ENCODE assay signal across 9 cellular contexts in genomic region chr3:84547971-84548970, GRCh38.
DNase-seq lines count a peak whose midpoint lies in the region; ATAC-seq and TF ChIP-seq lines count a peak whose summit lies in the region.
"Had no signal": no experiment of that assay in that cellular context is flagged by ENCODE, and none has a peak within 500 bp of the region (broad histone marks: within the 10 kb centered on the region; RNA-seq: fewer than 3 reads in every experiment).

No MANE protein-coding gene starts in this region.

- H3K9me3 Mint-ChIP-seq in T-helper 2 cell treated with Interferon-gamma antibody and Interleukin-4, amounts not matched to agents 5 μg/mL and 100 μg/mL, for 36 hours = no peaks in the 10 kb centered on the region
- H3K9me3 Mint-ChIP-seq: T-helper 1 cell treated with Interleukin-12 subunit alpha and Interleukin-12 subunit beta and Interleukin-4 antibody, amounts not matched to agents 30 μg/mL and 1 μg/mL, for 36 hours had no signal

- ATAC-seq in GM21515 (IDR thresholded peaks at IDR 0.05; ENCODE audit: unreplicated experiment) = peak; percentile 76

- DNase-seq in ELF-1 (ENCODE audit: low read depth, low spot score) (peak; percentile 76), HL-60 (ENCODE audit: low read depth in 1 of 2, low spot score in 1 of 2) (peak in 1 of 2 experiments; percentile 5), RPMI8226 (peak; percentile 39), glomerular visceral epithelial cell (ENCODE audit: extremely low spot score) (peak; percentile 17), renal cortical epithelial cell (ENCODE audit: low read depth) (peak; percentile 4), NCI-H510A (lab: John Stamatoyannopoulos, UW) (no peak)
- DNase-seq in T-helper 2 cell treated with Interferon-gamma antibody and Interleukin-4, amounts not matched to agents 5 μg/mL and 100 μg/mL, for 36 hours (ENCODE audit: low spot score) = no peak

- H3K36me3 Mint-ChIP-seq in T-helper 2 cell treated with Interferon-gamma antibody and Interleukin-4, amounts not matched to agents 5 μg/mL and 100 μg/mL, for 36 hours (ENCODE audit: low read depth) = no peaks in the 10 kb centered on the region

- H3K27ac Mint-ChIP-seq in T-helper 2 cell treated with Interferon-gamma antibody and Interleukin-4, amounts not matched to agents 5 μg/mL and 100 μg/mL, for 36 hours = no peak overlapping the region
- H3K27ac Mint-ChIP-seq: T-helper 1 cell treated with Interleukin-12 subunit alpha and Interleukin-12 subunit beta and Interleukin-4 antibody, amounts not matched to agents 30 μg/mL and 1 μg/mL, for 36 hours had no signal

- no peak overlapping the region for H3K4me3 ChIP-seq in HL-60 (replicated peaks; ENCODE audit: insufficient read depth, low read length)

- H3K4me1 Mint-ChIP-seq in T-helper 2 cell treated with Interferon-gamma antibody and Interleukin-4, amounts not matched to agents 5 μg/mL and 100 μg/mL, for 36 hours (ENCODE audit: low read depth) = no peaks in the 10 kb centered on the region

- H3K27me3 Mint-ChIP-seq in T-helper 2 cell treated with Interferon-gamma antibody and Interleukin-4, amounts not matched to agents 5 μg/mL and 100 μg/mL, for 36 hours (ENCODE audit: low read depth) = no peaks in the 10 kb centered on the region

- peak; percentile 40 for TF ChIP-seq CTCF in HL-60 (IDR thresholded peaks at IDR 0.05; ENCODE audit: insufficient read depth, low read length)

- H3K4me3 Mint-ChIP-seq in T-helper 2 cell treated with Interferon-gamma antibody and Interleukin-4, amounts not matched to agents 5 μg/mL and 100 μg/mL, for 36 hours = no peak overlapping the region
- H3K4me3 Mint-ChIP-seq: T-helper 1 cell treated with Interleukin-12 subunit alpha and Interleukin-12 subunit beta and Interleukin-4 antibody, amounts not matched to agents 30 μg/mL and 1 μg/mL, for 36 hours had no signal

- H3K27me3 ChIP-seq in HL-60 (ENCODE audit: insufficient read depth, poor library complexity, severe bottlenecking) = no peaks in the 10 kb centered on the region

- H3K27ac ChIP-seq in HL-60 (replicated peaks) = no peak overlapping the region

Comparison
In these comparisons a context has a peak if more than half of its experiments do, and no peak if none do; other contexts are left out.
1. DNase-seq: peak in ELF-1 (single experiment), RPMI8226 (single experiment), glomerular visceral epithelial cell (single experiment) and renal cortical epithelial cell (single experiment); none in T-helper 2 cell treated with Interferon-gamma antibody and Interleukin-4, amounts not matched to agents 5 μg/mL and 100 μg/mL, for 36 hours (single experiment) and NCI-H510A (single experiment).